16 cellular contexts compared by ENCODE assay signal in genomic region chr2:105081006-105081701, GRCh38. TPM values are rescaled to one million over a fixed set of nuclear protein-coding genes. Genes with fewer than 3 reads are reported as not detected.
DNase-seq lines count a peak whose midpoint lies in the region; ATAC-seq and TF ChIP-seq lines count a peak whose summit lies in the region.
"Had no signal": no experiment of that assay in that cellular context is flagged by ENCODE, and none has a peak within 500 bp of the region (broad histone marks: within the 10 kb centered on the region; RNA-seq: fewer than 3 reads in every experiment).

No MANE protein-coding gene starts in this region.

- peak; percentile 38 for DNase-seq in EH (ENCODE audit: low read depth)
- peak; percentile 27 for DNase-seq in NT2/D1 (ENCODE audit: low read depth, low spot score)
- peak; percentile 74 for DNase-seq in endodermal cell
- peak; percentile 27 for DNase-seq in nephron progenitor cell
- no peak for DNase-seq in HPDE6-E6E7 (ENCODE audit: extremely low spot score)
- DNase-seq in stimulated activated naive CD4-positive, alpha-beta T cell treated with Interleukin-2 at 50 U/mL for 16 hours (lab: John Stamatoyannopoulos, UW): no peak
- no peak for DNase-seq in activated naive CD4-positive, alpha-beta T cell treated with anti-CD3 and anti-CD28 coated beads, Interleukin-2, amount 50 U/mL, for 72 hours (ENCODE audit: low spot score in 2 of 2)
- DNase-seq: activated CD4-positive, alpha-beta T cell treated with anti-CD3 and anti-CD28 coated beads, Interleukin-2, amount 50 U/mL, for 4 hours; erythroblast; NCI-H1092 treated with DMSO at 0.1 percent for 48 hours; NCI-H524; RPMI8226 had no signal

- H3K27ac Mint-ChIP-seq in endodermal cell (no peak overlapping the region), nephron progenitor cell (peak overlapping the region; percentile 36)
- H3K27ac Mint-ChIP-seq in activated naive CD4-positive, alpha-beta T cell treated with anti-CD3 and anti-CD28 coated beads, Interleukin-2, amount 50 U/mL, for 72 hours: no peak overlapping the region
- H3K27ac Mint-ChIP-seq: activated T-helper 17 cell treated with anti-CD3 and anti-CD28 coated beads, Interleukin-2, amount 50 U/mL, for 72 hours; memory B cell had no signal

- H3K4me1 Mint-ChIP-seq in endodermal cell: peaks cover 14% of the 10 kb centered on the region
- peaks cover 39% of the 10 kb centered on the region for H3K4me1 Mint-ChIP-seq in nephron progenitor cell
- H3K4me1 Mint-ChIP-seq: activated T-helper 17 cell treated with anti-CD3 and anti-CD28 coated beads, Interleukin-2, amount 50 U/mL, for 72 hours; memory B cell had no signal

- H3K4me3 Mint-ChIP-seq in endodermal cell (no peak overlapping the region), nephron progenitor cell (peak overlapping the region; percentile 33)
- H3K4me3 Mint-ChIP-seq: activated T-helper 17 cell treated with anti-CD3 and anti-CD28 coated beads, Interleukin-2, amount 50 U/mL, for 72 hours; memory B cell had no signal

- H3K9me3 Mint-ChIP-seq in endodermal cell (no peaks in the 10 kb centered on the region), nephron progenitor cell (no peaks in the 10 kb centered on the region)
- H3K9me3 Mint-ChIP-seq in activated naive CD4-positive, alpha-beta T cell treated with anti-CD3 and anti-CD28 coated beads, Interleukin-2, amount 50 U/mL, for 72 hours: no peaks in the 10 kb centered on the region
- H3K9me3 Mint-ChIP-seq: activated T-helper 17 cell treated with anti-CD3 and anti-CD28 coated beads, Interleukin-2, amount 50 U/mL, for 72 hours; memory B cell had no signal

- TF ChIP-seq CTCF in endodermal cell (conservative IDR thresholded peaks at IDR 0.05): no peak
- TF ChIP-seq CTCF in nephron progenitor cell (IDR thresholded peaks at IDR 0.05): no peak

- H3K27me3 ChIP-seq in NT2/D1 (ENCODE audit: insufficient read depth, insufficient read length) (no peaks in the 10 kb centered on the region), endodermal cell (ENCODE audit: control insufficient read depth, insufficient read depth, low read length, poor library complexity, severe bottlenecking) (no peaks in the 10 kb centered on the region)

- 61 to 64% methylated on average over 10 to 20 of the region's 20 CpGs for WGBS in endodermal cell (ENCODE audit: insufficient coverage in 1 of 2, insufficient read length in 1 of 2), 2 experiments

- no peak for ATAC-seq in HG02678 (IDR thresholded peaks at IDR 0.05; ENCODE audit: unreplicated experiment)
- no peak for ATAC-seq in activated naive CD4-positive, alpha-beta T cell treated with anti-CD3 and anti-CD28 coated beads, Interleukin-2, amount 50 U/mL, for 72 hours
- ATAC-seq: activated T-helper 17 cell treated with anti-CD3 and anti-CD28 coated beads, Interleukin-2, amount 50 U/mL, for 72 hours; HepG2 had no signal

- H3K4me3 ChIP-seq in NT2/D1 (ENCODE audit: insufficient read length, low read depth) (no peak overlapping the region), endodermal cell (ENCODE audit: low read length) (no peak overlapping the region)

- H3K4me1 ChIP-seq in NT2/D1 (ENCODE audit: insufficient read depth, insufficient read length): peaks cover 3% of the 10 kb centered on the region
- H3K4me1 ChIP-seq in endodermal cell (ENCODE audit: control insufficient read depth, insufficient read depth, low read length): no peaks in the 10 kb centered on the region

- H3K27me3 Mint-ChIP-seq in endodermal cell (ENCODE audit: insufficient read depth): no peaks in the 10 kb centered on the region
- peaks cover 3% of the 10 kb centered on the region for H3K27me3 Mint-ChIP-seq in nephron progenitor cell (ENCODE audit: low read depth, poor library complexity)
- H3K27me3 Mint-ChIP-seq: activated T-helper 17 cell treated with anti-CD3 and anti-CD28 coated beads, Interleukin-2, amount 50 U/mL, for 72 hours; memory B cell had no signal

- H3K36me3 Mint-ChIP-seq in endodermal cell (ENCODE audit: low read depth): peaks cover 18% of the 10 kb centered on the region
- peaks cover 32% of the 10 kb centered on the region for H3K36me3 Mint-ChIP-seq in nephron progenitor cell (ENCODE audit: low read depth)
- H3K36me3 Mint-ChIP-seq in activated naive CD4-positive, alpha-beta T cell treated with anti-CD3 and anti-CD28 coated beads, Interleukin-2, amount 50 U/mL, for 72 hours: peaks cover 5 to 11% of the 10 kb centered on the region in 2 donors

- peak overlapping the region; percentile 71 for H3K27ac ChIP-seq in endodermal cell (ENCODE audit: low read depth, low read length)

- H3K36me3 ChIP-seq in NT2/D1 (ENCODE audit: insufficient read depth, insufficient read length, low read length) (peaks cover 10% of the 10 kb centered on the region), endodermal cell (ENCODE audit: control insufficient read depth, insufficient read depth, low read length) (peaks cover 7% of the 10 kb centered on the region)

- no peaks in the 10 kb centered on the region for H3K9me3 ChIP-seq in NT2/D1 (ENCODE audit: insufficient read depth, low read length)
- H3K9me3 ChIP-seq in endodermal cell (ENCODE audit: control insufficient read depth, low read length): no peaks in the 10 kb centered on the region

- no peak overlapping the region for H3K9ac ChIP-seq in NT2/D1 (ENCODE audit: insufficient read length, low read depth)
- no peak overlapping the region for H3K9ac ChIP-seq in endodermal cell (ENCODE audit: extremely low read depth, low read length, poor library complexity, severe bottlenecking)

RNA-seq across cellular contexts. Expression of gene MRPS9, which starts 43.3 kb away (rescaled TPM):
- total RNA-seq in endodermal cell: 10 to 100 TPM; 43.4 to 52.1 TPM
- polyA plus RNA-seq in endodermal cell (2013, experiment 1 of 2): 45.3 TPM
- 45.1 TPM for polyA plus RNA-seq in endodermal cell (2013, experiment 2 of 2)
- 10 to 100 TPM; 36.0 to 36.8 TPM for total RNA-seq in activated naive CD4-positive, alpha-beta T cell treated with anti-CD3 and anti-CD28 coated beads, Interleukin-2, amount 50 U/mL, for 72 hours

Comparison
In these comparisons a context has a peak if more than half of its experiments do, and no peak if none do; other contexts are left out.
1. DNase-seq: peak in EH (single experiment), NT2/D1 (single experiment), endodermal cell (single experiment) and nephron progenitor cell (single experiment); none in HPDE6-E6E7 (single experiment), stimulated activated naive CD4-positive, alpha-beta T cell treated with Interleukin-2 at 50 U/mL for 16 hours (single experiment) and activated naive CD4-positive, alpha-beta T cell treated with anti-CD3 and anti-CD28 coated beads, Interleukin-2, amount 50 U/mL, for 72 hours (0 of 2).